In the genomic region with DNA sequence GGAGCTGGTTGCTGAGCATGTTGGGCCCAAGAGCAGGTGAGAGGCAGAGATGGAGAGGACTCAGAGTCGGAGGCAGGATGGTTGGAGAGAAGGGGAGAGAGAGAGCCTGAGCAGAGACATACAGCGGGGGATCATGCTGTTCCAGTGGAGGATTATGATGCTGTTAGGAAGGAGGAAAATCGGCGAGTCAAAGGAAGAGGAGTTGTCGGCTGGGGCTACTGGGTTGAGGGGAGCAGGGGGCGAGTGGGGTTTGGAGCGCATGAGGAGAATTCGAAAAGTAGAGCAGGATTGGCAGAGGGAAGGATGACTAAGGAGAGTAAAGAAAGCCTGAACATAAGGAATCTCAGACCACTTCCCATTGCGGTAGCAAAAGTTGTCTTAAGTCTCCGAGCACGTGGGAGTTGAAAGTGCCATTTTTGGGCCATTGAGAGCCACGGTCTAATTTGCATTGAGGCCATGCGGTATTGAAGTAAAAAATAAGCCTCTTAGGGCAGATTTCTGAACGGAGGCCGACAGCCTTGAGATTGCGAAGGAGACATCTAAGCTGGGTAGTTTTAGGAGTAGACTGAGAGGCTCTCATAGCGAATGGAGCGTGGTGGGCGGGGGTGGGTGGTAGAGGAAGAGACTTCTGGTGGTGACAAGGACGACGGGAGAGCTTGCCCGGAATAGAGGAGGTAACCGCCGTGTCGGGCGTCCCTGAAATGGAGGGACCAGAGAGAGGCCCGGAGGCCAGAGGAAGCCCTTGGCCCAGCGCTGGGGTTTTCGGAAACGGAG, we compare ENCODE assay signal across 1 cellular context.
TF ChIP-seq lines count a peak whose summit lies in the region.

No MANE protein-coding gene starts in this region.

TF ChIP-seq in K562, 482 proteins besides CTCF, POLR2A, EP300 and RAD21 (continued from another document and continues in another):
- TF ChIP-seq, protein P1, sequence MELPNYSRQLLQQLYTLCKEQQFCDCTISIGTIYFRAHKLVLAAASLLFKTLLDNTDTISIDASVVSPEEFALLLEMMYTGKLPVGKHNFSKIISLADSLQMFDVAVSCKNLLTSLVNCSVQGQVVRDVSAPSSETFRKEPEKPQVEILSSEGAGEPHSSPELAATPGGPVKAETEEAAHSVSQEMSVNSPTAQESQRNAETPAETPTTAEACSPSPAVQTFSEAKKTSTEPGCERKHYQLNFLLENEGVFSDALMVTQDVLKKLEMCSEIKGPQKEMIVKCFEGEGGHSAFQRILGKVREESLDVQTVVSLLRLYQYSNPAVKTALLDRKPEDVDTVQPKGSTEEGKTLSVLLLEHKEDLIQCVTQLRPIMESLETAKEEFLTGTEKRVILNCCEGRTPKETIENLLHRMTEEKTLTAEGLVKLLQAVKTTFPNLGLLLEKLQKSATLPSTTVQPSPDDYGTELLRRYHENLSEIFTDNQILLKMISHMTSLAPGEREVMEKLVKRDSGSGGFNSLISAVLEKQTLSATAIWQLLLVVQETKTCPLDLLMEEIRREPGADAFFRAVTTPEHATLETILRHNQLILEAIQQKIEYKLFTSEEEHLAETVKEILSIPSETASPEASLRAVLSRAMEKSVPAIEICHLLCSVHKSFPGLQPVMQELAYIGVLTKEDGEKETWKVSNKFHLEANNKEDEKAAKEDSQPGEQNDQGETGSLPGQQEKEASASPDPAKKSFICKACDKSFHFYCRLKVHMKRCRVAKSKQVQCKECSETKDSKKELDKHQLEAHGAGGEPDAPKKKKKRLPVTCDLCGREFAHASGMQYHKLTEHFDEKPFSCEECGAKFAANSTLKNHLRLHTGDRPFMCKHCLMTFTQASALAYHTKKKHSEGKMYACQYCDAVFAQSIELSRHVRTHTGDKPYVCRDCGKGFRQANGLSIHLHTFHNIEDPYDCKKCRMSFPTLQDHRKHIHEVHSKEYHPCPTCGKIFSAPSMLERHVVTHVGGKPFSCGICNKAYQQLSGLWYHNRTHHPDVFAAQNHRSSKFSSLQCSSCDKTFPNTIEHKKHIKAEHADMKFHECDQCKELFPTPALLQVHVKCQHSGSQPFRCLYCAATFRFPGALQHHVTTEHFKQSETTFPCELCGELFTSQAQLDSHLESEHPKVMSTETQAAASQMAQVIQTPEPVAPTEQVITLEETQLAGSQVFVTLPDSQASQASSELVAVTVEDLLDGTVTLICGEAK (IDR thresholded peaks at IDR 0.05) = 0 out of 2 replicates have a peak, but pooled peaks have one; percentile 34
- TF ChIP-seq, protein P1 (CRISPR knock-in tag; IDR thresholded peaks at IDR 0.05) = no peak
- TF ChIP-seq NCOA1 (IDR thresholded peaks at IDR 0.05; ENCODE audit: low read depth) (no peak), CBX3 (IDR thresholded peaks at IDR 0.05; ENCODE audit: borderline replicate concordance in 1 of 2, low read length in 2 of 2) (no peak), ZNF436 (CRISPR knock-in tag; IDR thresholded peaks at IDR 0.05) (no peak), ZSCAN29 (IDR thresholded peaks at IDR 0.05) (no peak), KAT8 (IDR thresholded peaks at IDR 0.05; ENCODE audit: low read depth) (no peak), SRSF7 (optimal IDR thresholded peaks at IDR 0.05; ENCODE audit: low read depth, low read length) (no peak), SMAD4 (CRISPR knock-in tag; conservative IDR thresholded peaks at IDR 0.05) (peak; percentile 74), SMARCA5 (IDR thresholded peaks at IDR 0.05) (no peak), FOSL1 (tag; conservative IDR thresholded peaks at IDR 0.05) (peak; percentile 42; the same call in 1 of the 2 replicates), HDGF (IDR thresholded peaks at IDR 0.05) (no peak), ZFPM2 (CRISPR knock-in tag; IDR thresholded peaks at IDR 0.05) (no peak), MBD2 (IDR thresholded peaks at IDR 0.05; ENCODE audit: borderline replicate concordance, low read depth) (no peak), CBX2 (IDR thresholded peaks at IDR 0.05; ENCODE audit: insufficient read depth, low read length, poor library complexity, severe bottlenecking) (no peak), BACH1 (tag; IDR thresholded peaks at IDR 0.05) (no peak), ASH1L (IDR thresholded peaks at IDR 0.05; ENCODE audit: borderline replicate concordance, low read depth, partially characterized antibody) (no peak), NR1H2 (CRISPR knock-in tag; IDR thresholded peaks at IDR 0.05) (no peak), FOXK2 (conservative IDR thresholded peaks at IDR 0.05 in 1 of 2, IDR thresholded peaks at IDR 0.05 in 1 of 2; ENCODE audit: low read depth in 2 of 2) (no peak), FOXA3 (CRISPR knock-in tag; conservative IDR thresholded peaks at IDR 0.05 in 1 of 2, IDR thresholded peaks at IDR 0.05 in 1 of 2) (peak; percentile 32 to 58; a peak in 1 of 4 replicates), DMBX1 (CRISPR knock-in tag; IDR thresholded peaks at IDR 0.05; ENCODE audit: borderline replicate concordance) (peak; percentile 88), CBX8 (IDR thresholded peaks at IDR 0.05; ENCODE audit: borderline replicate concordance, extremely low read depth, low read depth, low read length, poor library complexity, severe bottlenecking) (no peak), ZNF79 (CRISPR knock-in tag; IDR thresholded peaks at IDR 0.05; ENCODE audit: low read depth) (no peak), SRSF1 (IDR thresholded peaks at IDR 0.05; ENCODE audit: low read depth, low read length) (no peak), ETV5 (CRISPR knock-in tag; IDR thresholded peaks at IDR 0.05; ENCODE audit: low read depth) (no peak), BRD9 (IDR thresholded peaks at IDR 0.05; ENCODE audit: low read depth, partially characterized antibody) (no peak), CREB1 (IDR thresholded peaks at IDR 0.05) (no peak), CREB1 (CRISPR knock-in tag; IDR thresholded peaks at IDR 0.05) (no peak), MEIS2 (IDR thresholded peaks at IDR 0.05; ENCODE audit: partially characterized antibody) (no peak), XRCC3 (IDR thresholded peaks at IDR 0.05) (no peak), PHB (CRISPR knock-in tag; IDR thresholded peaks at IDR 0.05) (no peak), NFIC (IDR thresholded peaks at IDR 0.05) (no peak), SIX5 (IDR thresholded peaks at IDR 0.05; ENCODE audit: borderline replicate concordance in 1 of 2, insufficient read depth in 1 of 2, low read depth in 1 of 2, low read length in 2 of 2) (no peak), CBX1 (IDR thresholded peaks at IDR 0.05; ENCODE audit: low read depth) (no peak), EWSR1 (IDR thresholded peaks at IDR 0.05; ENCODE audit: borderline replicate concordance, low read depth, partially characterized antibody) (no peak), EGR1 (conservative IDR thresholded peaks at IDR 0.05) (no peak; the same call in none of the 2 replicates), ZNF347 (CRISPR knock-in tag; IDR thresholded peaks at IDR 0.05; ENCODE audit: low read depth) (no peak), ZNF133 (CRISPR knock-in tag; IDR thresholded peaks at IDR 0.05) (no peak)
- TF ChIP-seq, protein P2, sequence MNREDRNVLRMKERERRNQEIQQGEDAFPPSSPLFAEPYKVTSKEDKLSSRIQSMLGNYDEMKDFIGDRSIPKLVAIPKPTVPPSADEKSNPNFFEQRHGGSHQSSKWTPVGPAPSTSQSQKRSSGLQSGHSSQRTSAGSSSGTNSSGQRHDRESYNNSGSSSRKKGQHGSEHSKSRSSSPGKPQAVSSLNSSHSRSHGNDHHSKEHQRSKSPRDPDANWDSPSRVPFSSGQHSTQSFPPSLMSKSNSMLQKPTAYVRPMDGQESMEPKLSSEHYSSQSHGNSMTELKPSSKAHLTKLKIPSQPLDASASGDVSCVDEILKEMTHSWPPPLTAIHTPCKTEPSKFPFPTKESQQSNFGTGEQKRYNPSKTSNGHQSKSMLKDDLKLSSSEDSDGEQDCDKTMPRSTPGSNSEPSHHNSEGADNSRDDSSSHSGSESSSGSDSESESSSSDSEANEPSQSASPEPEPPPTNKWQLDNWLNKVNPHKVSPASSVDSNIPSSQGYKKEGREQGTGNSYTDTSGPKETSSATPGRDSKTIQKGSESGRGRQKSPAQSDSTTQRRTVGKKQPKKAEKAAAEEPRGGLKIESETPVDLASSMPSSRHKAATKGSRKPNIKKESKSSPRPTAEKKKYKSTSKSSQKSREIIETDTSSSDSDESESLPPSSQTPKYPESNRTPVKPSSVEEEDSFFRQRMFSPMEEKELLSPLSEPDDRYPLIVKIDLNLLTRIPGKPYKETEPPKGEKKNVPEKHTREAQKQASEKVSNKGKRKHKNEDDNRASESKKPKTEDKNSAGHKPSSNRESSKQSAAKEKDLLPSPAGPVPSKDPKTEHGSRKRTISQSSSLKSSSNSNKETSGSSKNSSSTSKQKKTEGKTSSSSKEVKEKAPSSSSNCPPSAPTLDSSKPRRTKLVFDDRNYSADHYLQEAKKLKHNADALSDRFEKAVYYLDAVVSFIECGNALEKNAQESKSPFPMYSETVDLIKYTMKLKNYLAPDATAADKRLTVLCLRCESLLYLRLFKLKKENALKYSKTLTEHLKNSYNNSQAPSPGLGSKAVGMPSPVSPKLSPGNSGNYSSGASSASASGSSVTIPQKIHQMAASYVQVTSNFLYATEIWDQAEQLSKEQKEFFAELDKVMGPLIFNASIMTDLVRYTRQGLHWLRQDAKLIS (CRISPR knock-in tag; IDR thresholded peaks at IDR 0.05) = no peak
- TF ChIP-seq, protein P3, sequence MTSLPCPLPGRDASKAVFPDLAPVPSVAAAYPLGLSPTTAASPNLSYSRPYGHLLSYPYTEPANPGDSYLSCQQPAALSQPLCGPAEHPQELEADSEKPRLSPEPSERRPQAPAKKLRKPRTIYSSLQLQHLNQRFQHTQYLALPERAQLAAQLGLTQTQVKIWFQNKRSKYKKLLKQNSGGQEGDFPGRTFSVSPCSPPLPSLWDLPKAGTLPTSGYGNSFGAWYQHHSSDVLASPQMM (CRISPR knock-in tag; IDR thresholded peaks at IDR 0.05) = no peak
- TF ChIP-seq, protein P4, sequence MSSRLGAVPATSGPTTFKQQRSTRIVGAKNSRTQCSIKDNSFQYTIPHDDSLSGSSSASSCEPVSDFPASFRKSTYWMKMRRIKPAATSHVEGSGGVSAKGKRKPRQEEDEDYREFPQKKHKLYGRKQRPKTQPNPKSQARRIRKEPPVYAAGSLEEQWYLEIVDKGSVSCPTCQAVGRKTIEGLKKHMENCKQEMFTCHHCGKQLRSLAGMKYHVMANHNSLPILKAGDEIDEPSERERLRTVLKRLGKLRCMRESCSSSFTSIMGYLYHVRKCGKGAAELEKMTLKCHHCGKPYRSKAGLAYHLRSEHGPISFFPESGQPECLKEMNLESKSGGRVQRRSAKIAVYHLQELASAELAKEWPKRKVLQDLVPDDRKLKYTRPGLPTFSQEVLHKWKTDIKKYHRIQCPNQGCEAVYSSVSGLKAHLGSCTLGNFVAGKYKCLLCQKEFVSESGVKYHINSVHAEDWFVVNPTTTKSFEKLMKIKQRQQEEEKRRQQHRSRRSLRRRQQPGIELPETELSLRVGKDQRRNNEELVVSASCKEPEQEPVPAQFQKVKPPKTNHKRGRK (tag; IDR thresholded peaks at IDR 0.05) = no peak
- TF ChIP-seq, protein P5, sequence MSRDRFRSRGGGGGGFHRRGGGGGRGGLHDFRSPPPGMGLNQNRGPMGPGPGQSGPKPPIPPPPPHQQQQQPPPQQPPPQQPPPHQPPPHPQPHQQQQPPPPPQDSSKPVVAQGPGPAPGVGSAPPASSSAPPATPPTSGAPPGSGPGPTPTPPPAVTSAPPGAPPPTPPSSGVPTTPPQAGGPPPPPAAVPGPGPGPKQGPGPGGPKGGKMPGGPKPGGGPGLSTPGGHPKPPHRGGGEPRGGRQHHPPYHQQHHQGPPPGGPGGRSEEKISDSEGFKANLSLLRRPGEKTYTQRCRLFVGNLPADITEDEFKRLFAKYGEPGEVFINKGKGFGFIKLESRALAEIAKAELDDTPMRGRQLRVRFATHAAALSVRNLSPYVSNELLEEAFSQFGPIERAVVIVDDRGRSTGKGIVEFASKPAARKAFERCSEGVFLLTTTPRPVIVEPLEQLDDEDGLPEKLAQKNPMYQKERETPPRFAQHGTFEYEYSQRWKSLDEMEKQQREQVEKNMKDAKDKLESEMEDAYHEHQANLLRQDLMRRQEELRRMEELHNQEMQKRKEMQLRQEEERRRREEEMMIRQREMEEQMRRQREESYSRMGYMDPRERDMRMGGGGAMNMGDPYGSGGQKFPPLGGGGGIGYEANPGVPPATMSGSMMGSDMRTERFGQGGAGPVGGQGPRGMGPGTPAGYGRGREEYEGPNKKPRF (IDR thresholded peaks at IDR 0.05; ENCODE audit: low read depth, low read length) = no peak
- TF ChIP-seq, protein P6, sequence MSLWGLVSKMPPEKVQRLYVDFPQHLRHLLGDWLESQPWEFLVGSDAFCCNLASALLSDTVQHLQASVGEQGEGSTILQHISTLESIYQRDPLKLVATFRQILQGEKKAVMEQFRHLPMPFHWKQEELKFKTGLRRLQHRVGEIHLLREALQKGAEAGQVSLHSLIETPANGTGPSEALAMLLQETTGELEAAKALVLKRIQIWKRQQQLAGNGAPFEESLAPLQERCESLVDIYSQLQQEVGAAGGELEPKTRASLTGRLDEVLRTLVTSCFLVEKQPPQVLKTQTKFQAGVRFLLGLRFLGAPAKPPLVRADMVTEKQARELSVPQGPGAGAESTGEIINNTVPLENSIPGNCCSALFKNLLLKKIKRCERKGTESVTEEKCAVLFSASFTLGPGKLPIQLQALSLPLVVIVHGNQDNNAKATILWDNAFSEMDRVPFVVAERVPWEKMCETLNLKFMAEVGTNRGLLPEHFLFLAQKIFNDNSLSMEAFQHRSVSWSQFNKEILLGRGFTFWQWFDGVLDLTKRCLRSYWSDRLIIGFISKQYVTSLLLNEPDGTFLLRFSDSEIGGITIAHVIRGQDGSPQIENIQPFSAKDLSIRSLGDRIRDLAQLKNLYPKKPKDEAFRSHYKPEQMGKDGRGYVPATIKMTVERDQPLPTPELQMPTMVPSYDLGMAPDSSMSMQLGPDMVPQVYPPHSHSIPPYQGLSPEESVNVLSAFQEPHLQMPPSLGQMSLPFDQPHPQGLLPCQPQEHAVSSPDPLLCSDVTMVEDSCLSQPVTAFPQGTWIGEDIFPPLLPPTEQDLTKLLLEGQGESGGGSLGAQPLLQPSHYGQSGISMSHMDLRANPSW (CRISPR knock-in tag; IDR thresholded peaks at IDR 0.05) = no peak
